Comparison of ENCODE assay signal across 8 cellular contexts in the genomic region with DNA sequence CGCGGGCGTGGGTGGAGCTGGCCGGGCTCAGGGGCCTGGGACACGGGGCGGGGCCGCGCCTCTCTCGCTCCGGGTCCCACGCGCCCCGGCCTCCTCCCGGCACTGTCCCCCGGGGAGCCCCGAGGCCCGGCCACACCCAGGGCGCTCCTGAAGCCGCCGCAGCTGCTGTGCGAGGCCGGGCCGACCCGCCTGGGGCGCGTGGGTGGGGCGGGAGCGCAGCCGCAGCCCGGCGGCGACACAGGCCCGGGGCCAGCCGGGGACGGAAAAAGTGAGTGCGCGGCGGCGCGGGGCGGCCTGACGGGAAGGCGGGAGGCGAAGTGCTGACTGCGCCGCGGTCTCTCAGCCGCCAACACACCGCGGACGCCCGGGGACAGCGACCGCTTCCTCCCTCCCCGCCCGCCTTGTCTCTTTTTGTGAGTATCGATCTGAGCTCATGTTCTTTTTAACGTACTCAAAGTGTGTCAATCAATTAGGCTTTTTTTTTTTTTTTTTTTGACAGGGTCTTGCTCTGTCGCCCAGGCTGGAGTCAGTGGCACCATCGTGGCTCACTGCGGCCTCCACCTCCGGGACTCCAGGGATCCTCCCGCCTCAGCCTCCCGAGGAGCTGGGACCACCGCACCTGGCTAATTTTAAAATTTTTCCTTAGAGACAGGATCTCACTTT. TPM values are rescaled to one million over a fixed set of nuclear protein-coding genes. Genes with fewer than 3 reads are reported as not detected.
DNase-seq lines count a peak whose midpoint lies in the region; ATAC-seq and TF ChIP-seq lines count a peak whose summit lies in the region.

No MANE protein-coding gene starts in this region.

- no peak for DNase-seq in CD14-positive monocyte (ENCODE audit: low spot score)
- DNase-seq in activated CD4-positive, alpha-beta T cell treated with anti-CD3 and anti-CD28 coated beads, Interleukin-2, amount 50 U/mL, for 1 hour = peak; percentile 85
- peak; percentile 75 for DNase-seq in mesenchymal stem cell
- peak; percentile 89 to 92 for DNase-seq in stimulated activated CD8-positive, alpha-beta memory T cell treated with anti-CD3 and anti-CD28 coated beads, Interleukin-15, amount 100 ng/mL, for 48 hours (ENCODE audit: low read depth in 2 of 2)

- H3K36me3 Mint-ChIP-seq in CD14-positive monocyte (peaks cover 4 to 6% of the 10 kb centered on the region in 2 donors), IgD-negative memory B cell (no peaks in the 10 kb centered on the region)

- peak overlapping the region; percentile 35 to 48 for H3K4me3 ChIP-seq in duodenal mucosa (ENCODE audit: low read depth in 1 of 2, low read length in 2 of 2)
- H3K4me3 ChIP-seq in mesenchymal stem cell (ENCODE audit: insufficient read depth in 1 of 2, low read depth in 1 of 2, low read length in 2 of 2) = peak overlapping the region; percentile 54 to 63

- H2BK15ac ChIP-seq in mesenchymal stem cell (ENCODE audit: low read depth, poor library complexity, severe bottlenecking) = peak overlapping the region; percentile 48

- intact Hi-C loops in CD14-positive monocyte (cut with micrococcal nuclease) = no loop called here

- no peaks in the 10 kb centered on the region for H3K79me1 ChIP-seq in mesenchymal stem cell (replicated peaks; ENCODE audit: low read length, poor library complexity, severe bottlenecking)

- H4K91ac ChIP-seq in mesenchymal stem cell (ENCODE audit: low read length) = peak overlapping the region; percentile 83

- H3K27ac Mint-ChIP-seq in CD14-positive monocyte (peak overlapping the region in 5 of 7 donors; percentile 45 to 85 (median 76)), IgD-negative memory B cell (peak overlapping the region; percentile 16 to 73 (median 65))

- H3K4ac ChIP-seq in mesenchymal stem cell (ENCODE audit: low read depth in 1 of 2, low read length in 2 of 2) = peak overlapping the region in 1 of 2 experiments; percentile 37

- H3K4me2 ChIP-seq in mesenchymal stem cell (ENCODE audit: low read length, poor library complexity, severe bottlenecking) = peak overlapping the region; percentile 94

- H2AK5ac ChIP-seq in mesenchymal stem cell (ENCODE audit: low read length, severe bottlenecking) = no peak overlapping the region

- H2AFZ ChIP-seq in mesenchymal stem cell (ENCODE audit: low read depth, low read length) = peak overlapping the region; percentile 69

- H3K36me3 ChIP-seq in duodenal mucosa (ENCODE audit: control insufficient read depth in 1 of 2, insufficient read depth in 2 of 2, low read length in 2 of 2) (no peaks in the 10 kb centered on the region), mesenchymal stem cell (ENCODE audit: control insufficient read depth in 1 of 2, insufficient read depth in 2 of 2, low read depth in 1 of 2, low read length in 2 of 2) (no peaks in the 10 kb centered on the region)

- H3K27me3 Mint-ChIP-seq in CD14-positive monocyte (ENCODE audit: low read depth in 3 of 3) = peaks cover 7 to 27% (median 23%) of the 10 kb centered on the region in 3 donors
- H3K27me3 Mint-ChIP-seq in IgD-negative memory B cell = no peaks in the 10 kb centered on the region

- H3K27me3 ChIP-seq in duodenal mucosa (ENCODE audit: control insufficient read depth in 1 of 2, insufficient read depth in 2 of 2, low read length in 2 of 2) (no peaks in the 10 kb centered on the region), mesenchymal stem cell (ENCODE audit: control insufficient read depth in 1 of 2, insufficient read depth in 1 of 2, low read length in 2 of 2) (peaks cover 17 to 33% of the 10 kb centered on the region in 2 experiments)

- H2BK120ac ChIP-seq in mesenchymal stem cell (ENCODE audit: low read depth, low read length) = peak overlapping the region; percentile 61

- no peak overlapping the region for H2BK5ac ChIP-seq in mesenchymal stem cell (ENCODE audit: low read depth, low read length, poor library complexity, severe bottlenecking)

- H3K4me1 ChIP-seq in duodenal mucosa (ENCODE audit: control insufficient read depth in 1 of 2, insufficient read depth in 2 of 2, low read length in 2 of 2) (peaks cover 9 to 18% of the 10 kb centered on the region in 2 donors), mesenchymal stem cell (ENCODE audit: control insufficient read depth, insufficient read depth, low read depth, low read length) (peaks cover 12% of the 10 kb centered on the region)

- H3K4me1 Mint-ChIP-seq in CD14-positive monocyte (peaks cover 38% of the 10 kb centered on the region), IgD-negative memory B cell (peaks cover 14 to 22% (median 20%) of the 10 kb centered on the region in 3 donors)

- H2BK12ac ChIP-seq in mesenchymal stem cell (ENCODE audit: low read length in 2 of 2) = peak overlapping the region in 1 of 2 experiments; percentile 25

- peak overlapping the region; percentile 70 to 75 for H3K18ac ChIP-seq in mesenchymal stem cell (ENCODE audit: low read depth in 1 of 2, low read length in 2 of 2)

- H3K9me3 ChIP-seq in duodenal mucosa (ENCODE audit: control insufficient read depth in 1 of 2, low read length in 2 of 2) (no peaks in the 10 kb centered on the region), mesenchymal stem cell (ENCODE audit: control insufficient read depth, low read length) (no peaks in the 10 kb centered on the region)

- no peak overlapping the region for H4K8ac ChIP-seq in mesenchymal stem cell (ENCODE audit: low read length)

- H3K23ac ChIP-seq in mesenchymal stem cell (ENCODE audit: low read length in 2 of 2) = no peak overlapping the region

- peak overlapping the region in 1 of 2 experiments; percentile 71 for H3K14ac ChIP-seq in mesenchymal stem cell (ENCODE audit: low read length in 2 of 2)

- ATAC-seq in GM19455 (IDR thresholded peaks at IDR 0.05; ENCODE audit: unreplicated experiment) = peak; percentile 48
- ATAC-seq in GM19328 (IDR thresholded peaks at IDR 0.05; ENCODE audit: unreplicated experiment) = no peak

- WGBS in mesenchymal stem cell = 14% methylated on average over 42 of the region's 65 CpGs

- H3K9me3 Mint-ChIP-seq in CD14-positive monocyte = peaks cover 0 to 3% (median 0%) of the 10 kb centered on the region in 7 donors
- no peaks in the 10 kb centered on the region for H3K9me3 Mint-ChIP-seq in IgD-negative memory B cell

- peak overlapping the region; percentile 78 to 90 for H3K4me3 Mint-ChIP-seq in CD14-positive monocyte
- peak overlapping the region; percentile 72 to 86 (median 82) for H3K4me3 Mint-ChIP-seq in IgD-negative memory B cell

- no peak overlapping the region for H3K9ac ChIP-seq in duodenal mucosa (ENCODE audit: low read depth in 1 of 2, low read length in 2 of 2)
- H3K9ac ChIP-seq in mesenchymal stem cell (ENCODE audit: low read length) = peak overlapping the region; percentile 75

- TF ChIP-seq CTCF in CD14-positive monocyte (IDR thresholded peaks at IDR 0.05) = no peak

- H3K27ac ChIP-seq in duodenal mucosa (ENCODE audit: low read depth, low read length) (peak overlapping the region; percentile 10), mesenchymal stem cell (ENCODE audit: low read length, poor library complexity, severe bottlenecking) (no peak overlapping the region)

RNA-seq across cellular contexts. Expression of gene PDCD1, which starts 14.5 kb away (rescaled TPM):
- polyA plus RNA-seq in CD14-positive monocyte (under 1 TPM in 1 of 2 donors, not detected in 1; 0.08 TPM), IgD-negative memory B cell (0.19 TPM)
- not detected for polyA plus RNA-seq in mesenchymal stem cell (2013, experiment 1 of 2)
- not detected for polyA plus RNA-seq in mesenchymal stem cell (2013, experiment 2 of 2)

RNA-seq across cellular contexts. Expression of gene RTP5, which starts 25.3 kb away (rescaled TPM):
- polyA plus RNA-seq in CD14-positive monocyte (not detected), IgD-negative memory B cell (not detected)
- not detected for polyA plus RNA-seq in mesenchymal stem cell (2013, experiment 1 of 2)
- not detected for polyA plus RNA-seq in mesenchymal stem cell (2013, experiment 2 of 2)

RNA-seq across cellular contexts. Expression of gene NEU4, which starts 35.2 kb away (rescaled TPM):
- polyA plus RNA-seq in CD14-positive monocyte (under 1 TPM; 0.26 to 0.99 TPM), IgD-negative memory B cell (not detected)
- polyA plus RNA-seq in mesenchymal stem cell (2013, experiment 1 of 2) = not detected
- 0.11 TPM for polyA plus RNA-seq in mesenchymal stem cell (2013, experiment 2 of 2)
